ENCODE assay signal across 1 cellular context in genomic region chr11:70467196-70468085, GRCh38.
A peak's percentile ranks its signal among the peaks of the same experiment; 100 is the strongest.
TF ChIP-seq lines count a peak whose summit lies in the region.

No MANE protein-coding gene starts in this region.

TF ChIP-seq in H1, 55 proteins besides CTCF, POLR2A, EP300 and RAD21 (continued from another document):
- TF ChIP-seq, protein P1, sequence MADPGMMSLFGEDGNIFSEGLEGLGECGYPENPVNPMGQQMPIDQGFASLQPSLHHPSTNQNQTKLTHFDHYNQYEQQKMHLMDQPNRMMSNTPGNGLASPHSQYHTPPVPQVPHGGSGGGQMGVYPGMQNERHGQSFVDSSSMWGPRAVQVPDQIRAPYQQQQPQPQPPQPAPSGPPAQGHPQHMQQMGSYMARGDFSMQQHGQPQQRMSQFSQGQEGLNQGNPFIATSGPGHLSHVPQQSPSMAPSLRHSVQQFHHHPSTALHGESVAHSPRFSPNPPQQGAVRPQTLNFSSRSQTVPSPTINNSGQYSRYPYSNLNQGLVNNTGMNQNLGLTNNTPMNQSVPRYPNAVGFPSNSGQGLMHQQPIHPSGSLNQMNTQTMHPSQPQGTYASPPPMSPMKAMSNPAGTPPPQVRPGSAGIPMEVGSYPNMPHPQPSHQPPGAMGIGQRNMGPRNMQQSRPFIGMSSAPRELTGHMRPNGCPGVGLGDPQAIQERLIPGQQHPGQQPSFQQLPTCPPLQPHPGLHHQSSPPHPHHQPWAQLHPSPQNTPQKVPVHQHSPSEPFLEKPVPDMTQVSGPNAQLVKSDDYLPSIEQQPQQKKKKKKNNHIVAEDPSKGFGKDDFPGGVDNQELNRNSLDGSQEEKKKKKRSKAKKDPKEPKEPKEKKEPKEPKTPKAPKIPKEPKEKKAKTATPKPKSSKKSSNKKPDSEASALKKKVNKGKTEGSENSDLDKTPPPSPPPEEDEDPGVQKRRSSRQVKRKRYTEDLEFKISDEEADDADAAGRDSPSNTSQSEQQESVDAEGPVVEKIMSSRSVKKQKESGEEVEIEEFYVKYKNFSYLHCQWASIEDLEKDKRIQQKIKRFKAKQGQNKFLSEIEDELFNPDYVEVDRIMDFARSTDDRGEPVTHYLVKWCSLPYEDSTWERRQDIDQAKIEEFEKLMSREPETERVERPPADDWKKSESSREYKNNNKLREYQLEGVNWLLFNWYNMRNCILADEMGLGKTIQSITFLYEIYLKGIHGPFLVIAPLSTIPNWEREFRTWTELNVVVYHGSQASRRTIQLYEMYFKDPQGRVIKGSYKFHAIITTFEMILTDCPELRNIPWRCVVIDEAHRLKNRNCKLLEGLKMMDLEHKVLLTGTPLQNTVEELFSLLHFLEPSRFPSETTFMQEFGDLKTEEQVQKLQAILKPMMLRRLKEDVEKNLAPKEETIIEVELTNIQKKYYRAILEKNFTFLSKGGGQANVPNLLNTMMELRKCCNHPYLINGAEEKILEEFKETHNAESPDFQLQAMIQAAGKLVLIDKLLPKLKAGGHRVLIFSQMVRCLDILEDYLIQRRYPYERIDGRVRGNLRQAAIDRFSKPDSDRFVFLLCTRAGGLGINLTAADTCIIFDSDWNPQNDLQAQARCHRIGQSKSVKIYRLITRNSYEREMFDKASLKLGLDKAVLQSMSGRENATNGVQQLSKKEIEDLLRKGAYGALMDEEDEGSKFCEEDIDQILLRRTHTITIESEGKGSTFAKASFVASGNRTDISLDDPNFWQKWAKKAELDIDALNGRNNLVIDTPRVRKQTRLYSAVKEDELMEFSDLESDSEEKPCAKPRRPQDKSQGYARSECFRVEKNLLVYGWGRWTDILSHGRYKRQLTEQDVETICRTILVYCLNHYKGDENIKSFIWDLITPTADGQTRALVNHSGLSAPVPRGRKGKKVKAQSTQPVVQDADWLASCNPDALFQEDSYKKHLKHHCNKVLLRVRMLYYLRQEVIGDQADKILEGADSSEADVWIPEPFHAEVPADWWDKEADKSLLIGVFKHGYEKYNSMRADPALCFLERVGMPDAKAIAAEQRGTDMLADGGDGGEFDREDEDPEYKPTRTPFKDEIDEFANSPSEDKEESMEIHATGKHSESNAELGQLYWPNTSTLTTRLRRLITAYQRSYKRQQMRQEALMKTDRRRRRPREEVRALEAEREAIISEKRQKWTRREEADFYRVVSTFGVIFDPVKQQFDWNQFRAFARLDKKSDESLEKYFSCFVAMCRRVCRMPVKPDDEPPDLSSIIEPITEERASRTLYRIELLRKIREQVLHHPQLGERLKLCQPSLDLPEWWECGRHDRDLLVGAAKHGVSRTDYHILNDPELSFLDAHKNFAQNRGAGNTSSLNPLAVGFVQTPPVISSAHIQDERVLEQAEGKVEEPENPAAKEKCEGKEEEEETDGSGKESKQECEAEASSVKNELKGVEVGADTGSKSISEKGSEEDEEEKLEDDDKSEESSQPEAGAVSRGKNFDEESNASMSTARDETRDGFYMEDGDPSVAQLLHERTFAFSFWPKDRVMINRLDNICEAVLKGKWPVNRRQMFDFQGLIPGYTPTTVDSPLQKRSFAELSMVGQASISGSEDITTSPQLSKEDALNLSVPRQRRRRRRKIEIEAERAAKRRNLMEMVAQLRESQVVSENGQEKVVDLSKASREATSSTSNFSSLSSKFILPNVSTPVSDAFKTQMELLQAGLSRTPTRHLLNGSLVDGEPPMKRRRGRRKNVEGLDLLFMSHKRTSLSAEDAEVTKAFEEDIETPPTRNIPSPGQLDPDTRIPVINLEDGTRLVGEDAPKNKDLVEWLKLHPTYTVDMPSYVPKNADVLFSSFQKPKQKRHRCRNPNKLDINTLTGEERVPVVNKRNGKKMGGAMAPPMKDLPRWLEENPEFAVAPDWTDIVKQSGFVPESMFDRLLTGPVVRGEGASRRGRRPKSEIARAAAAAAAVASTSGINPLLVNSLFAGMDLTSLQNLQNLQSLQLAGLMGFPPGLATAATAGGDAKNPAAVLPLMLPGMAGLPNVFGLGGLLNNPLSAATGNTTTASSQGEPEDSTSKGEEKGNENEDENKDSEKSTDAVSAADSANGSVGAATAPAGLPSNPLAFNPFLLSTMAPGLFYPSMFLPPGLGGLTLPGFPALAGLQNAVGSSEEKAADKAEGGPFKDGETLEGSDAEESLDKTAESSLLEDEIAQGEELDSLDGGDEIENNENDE (IDR thresholded peaks at IDR 0.05; ENCODE audit: insufficient replicate concordance, low read length), result peak; percentile 31
- TF ChIP-seq SUZ12 (IDR thresholded peaks at IDR 0.05; ENCODE audit: low read length) (no peak), NANOG (IDR thresholded peaks at IDR 0.05; ENCODE audit: insufficient read depth, low read depth, low read length, poor library complexity, severe bottlenecking) (no peak), KDM5A (IDR thresholded peaks at IDR 0.05; ENCODE audit: low read length) (no peak)
TF ChIP-seq in H1: peak in this region for 1.
